8 cellular contexts compared by ENCODE assay signal in the genomic region with DNA sequence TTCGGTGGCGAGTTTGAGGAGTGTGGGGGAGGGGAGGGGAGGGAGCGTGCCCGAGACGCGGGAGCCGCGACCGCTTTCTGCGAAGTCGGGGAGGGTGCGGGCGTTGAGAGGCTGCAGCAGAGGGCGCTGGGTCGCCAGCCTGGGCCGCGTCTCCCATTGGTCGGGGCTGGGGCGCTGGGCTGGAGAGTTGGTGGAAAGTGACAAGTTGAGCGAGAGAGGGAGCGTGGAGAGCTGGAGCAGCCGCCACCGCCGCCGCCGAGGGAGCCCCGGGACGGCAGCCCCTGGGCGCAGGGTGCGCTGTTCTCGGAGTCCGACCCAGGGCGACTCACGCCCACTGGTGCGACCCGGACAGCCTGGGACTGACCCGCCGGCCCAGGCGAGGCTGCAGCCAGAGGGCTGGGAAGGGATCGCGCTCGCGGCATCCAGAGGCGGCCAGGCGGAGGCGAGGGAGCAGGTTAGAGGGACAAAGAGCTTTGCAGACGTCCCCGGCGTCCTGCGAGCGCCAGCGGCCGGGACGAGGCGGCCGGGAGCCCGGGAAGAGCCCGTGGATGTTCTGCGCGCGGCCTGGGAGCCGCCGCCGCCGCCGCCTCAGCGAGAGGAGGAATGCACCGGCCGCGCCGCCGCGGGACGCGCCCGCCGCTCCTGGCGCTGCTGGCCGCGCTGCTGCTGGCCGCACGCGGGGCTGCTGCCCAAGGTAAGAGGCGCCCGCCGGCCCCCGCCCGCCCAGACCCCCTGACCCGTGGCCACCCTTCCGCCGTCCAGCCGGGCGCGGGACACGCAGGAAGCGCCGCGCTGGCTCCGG. TPM values are rescaled to one million over a fixed set of nuclear protein-coding genes. Genes with fewer than 3 reads are reported as not detected.
A peak's percentile ranks its signal among the peaks of the same experiment; 100 is the strongest.
DNase-seq lines count a peak whose midpoint lies in the region; ATAC-seq and TF ChIP-seq lines count a peak whose summit lies in the region.

A gene (plus strand): TSS at position 203 of the 802 bp plus-strand sequence.

- H3K4me1 ChIP-seq in NT2/D1 (ENCODE audit: insufficient read depth, insufficient read length): peaks cover 11% of the 10 kb centered on the region
- H3K4me1 ChIP-seq in thoracic aorta (ENCODE audit: control insufficient read depth in 1 of 2, low read depth in 2 of 2): peaks cover 23 to 39% of the 10 kb centered on the region in 2 donors

- TF ChIP-seq CTCF in AG10803 (conservative IDR thresholded peaks at IDR 0.05; ENCODE audit: low read length) (peak; percentile 63), neural crest cell (conservative IDR thresholded peaks at IDR 0.05) (peak; percentile 63), thoracic aorta (IDR thresholded peaks at IDR 0.05) (peak; percentile 83)

- peak within 1 kb of the TSS; percentile 97 for H3K4me3 Mint-ChIP-seq in neural crest cell

- no peak within 1 kb of the TSS for H3K27ac Mint-ChIP-seq in neural crest cell (ENCODE audit: unreplicated experiment)

- no peaks in the 10 kb centered on the region for H3K36me3 Mint-ChIP-seq in neural crest cell (ENCODE audit: low read depth)

- H3K9ac ChIP-seq in NT2/D1 (ENCODE audit: insufficient read length, low read depth): peak within 1 kb of the TSS; percentile 98

- H3K36me3 ChIP-seq in NT2/D1 (ENCODE audit: insufficient read depth, insufficient read length, low read length) (peaks cover 5% of the 10 kb centered on the region), thoracic aorta (no peaks in the 10 kb centered on the region)

- peaks cover 7% of the 10 kb centered on the region for H3K27me3 Mint-ChIP-seq in neural crest cell (ENCODE audit: low read depth)

- no peaks in the 10 kb centered on the region for H3K9me3 Mint-ChIP-seq in neural crest cell

- H3K9me3 ChIP-seq in NT2/D1 (ENCODE audit: insufficient read depth, low read length) (no peaks in the 10 kb centered on the region), thoracic aorta (no peaks in the 10 kb centered on the region)

- H3K27ac ChIP-seq in thoracic aorta: peak within 1 kb of the TSS; percentile 89 to 92

- H3K4me1 Mint-ChIP-seq in neural crest cell: peaks cover 48% of the 10 kb centered on the region

- peak; percentile 83 for ATAC-seq in thoracic aorta (ENCODE audit: insufficient number of reproducible peaks, low FRiP score, low read depth)

- H3K4me3 ChIP-seq in AG10803 (ENCODE audit: low read length) (peak within 1 kb of the TSS; percentile 68), NT2/D1 (ENCODE audit: insufficient read length, low read depth) (peak within 1 kb of the TSS; percentile 90), thoracic aorta (peak within 1 kb of the TSS; percentile 78)

- DNase-seq in AG10803 (ENCODE audit: low read depth) (peak; percentile 77), GM19238 (ENCODE audit: insufficient read length, low spot score) (peak; percentile 23), HPDE6-E6E7 (ENCODE audit: extremely low spot score) (peak; percentile 66), NT2/D1 (ENCODE audit: low read depth, low spot score) (peak; percentile 95), germinal center (ENCODE audit: low spot score) (peak; percentile 64), neural crest cell (ENCODE audit: low read depth, low spot score) (peak; percentile 87), thoracic aorta (ENCODE audit: low spot score) (peak; percentile 73)
- DNase-seq in activated naive CD4-positive, alpha-beta T cell treated with anti-CD3 and anti-CD28 coated beads, Interleukin-2, amount 50 U/mL, for 16 hours: peak; percentile 47

- no peaks in the 10 kb centered on the region for H3K27me3 ChIP-seq in NT2/D1 (ENCODE audit: insufficient read depth, insufficient read length)
- no peaks in the 10 kb centered on the region for H3K27me3 ChIP-seq in thoracic aorta (replicated peaks; ENCODE audit: insufficient read depth)

RNA-seq across cellular contexts. Expression of the gene that starts here (rescaled TPM):
- total RNA-seq in neural crest cell (10.8 and 11.0 TPM in 2 replicates), thoracic aorta (10 to 100 TPM; 41.2 to 51.8 TPM)

Comparison
In these comparisons a context has a peak if more than half of its experiments do, and no peak if none do; other contexts are left out.
1. Peak in every context shown above with its lines: DNase-seq, ATAC-seq, H3K4me3 ChIP-seq and H3K27ac ChIP-seq.
2. DNase-seq: peak in every context shown above with its lines; median percentile 95 in NT2/D1; 87 in neural crest cell; 77 in AG10803; 73 in thoracic aorta; 66 in HPDE6-E6E7; 64 in germinal center; 47 in activated naive CD4-positive, alpha-beta T cell treated with anti-CD3 and anti-CD28 coated beads, Interleukin-2, amount 50 U/mL, for 16 hours; 23 in GM19238.